Comparison of ENCODE assay signal across 8 cellular contexts in genomic region chrX:50927127-50927526, GRCh38. TPM values are rescaled to one million over a fixed set of nuclear protein-coding genes. Genes with fewer than 3 reads are reported as not detected.
"Had no signal": no experiment of that assay in that cellular context is flagged by ENCODE, and none has a peak within 500 bp of the region (broad histone marks: within the 10 kb centered on the region; RNA-seq: fewer than 3 reads in every experiment).

No MANE protein-coding gene starts in this region.

- H3K27ac ChIP-seq: HL-60 had no signal

- ATAC-seq: HepG2, K562 had no signal

- DNase-seq: IMR-90, KBM-7 had no signal

- H3K4me3 ChIP-seq: K562 had no signal

RNA-seq across cellular contexts. Expression of gene BMP15, which starts 16.6 kb away (rescaled TPM):
- total RNA-seq: HepG2, HT-29, HT1080, IMR-90, K562 had no signal
- polyA plus RNA-seq: HepG2, IgD-negative memory B cell, IMR-90, K562 had no signal
